ENCODE assay signal across 8 cellular contexts in the genomic region with DNA sequence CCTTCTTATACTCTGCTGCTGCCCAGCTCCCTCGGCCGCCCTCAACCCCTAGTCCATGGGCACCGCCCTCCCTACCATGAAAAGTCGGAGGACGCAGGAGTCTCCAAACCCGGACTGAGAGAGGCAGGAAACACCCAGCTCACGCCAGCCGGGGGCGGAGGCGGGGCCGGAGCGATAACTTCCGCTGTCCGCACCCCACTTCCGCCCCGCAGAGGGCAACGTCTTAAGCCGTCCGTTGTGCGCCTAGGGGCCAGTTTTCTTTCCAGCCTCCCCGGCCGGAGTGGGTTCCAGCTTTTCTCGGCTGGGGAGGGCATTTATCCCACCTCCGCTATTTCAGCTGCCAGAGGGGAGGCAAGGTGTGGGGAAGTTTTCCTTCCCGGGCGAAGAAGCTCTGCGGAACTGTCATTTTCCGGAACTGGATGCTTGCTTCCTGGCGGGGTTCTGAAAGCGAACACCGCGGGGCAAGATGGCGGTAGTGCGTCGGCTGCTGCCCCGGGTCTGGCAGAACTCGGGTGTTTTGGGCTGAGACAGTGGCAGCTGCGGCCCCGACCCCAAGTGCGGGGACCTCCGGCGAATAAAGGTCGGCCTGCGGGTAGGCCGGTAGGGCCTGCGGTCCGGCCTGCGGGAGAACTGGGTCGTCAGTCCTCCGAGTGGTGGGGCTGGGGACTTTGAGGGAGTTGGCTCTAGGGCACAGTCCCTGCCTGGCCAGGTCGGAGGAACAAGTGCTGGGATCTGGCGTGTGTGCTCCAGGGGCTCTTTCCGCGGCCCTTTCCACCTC. TPM values are rescaled to one million over a fixed set of nuclear protein-coding genes. Genes with fewer than 3 reads are reported as not detected.
DNase-seq lines count a peak whose midpoint lies in the region; ATAC-seq and TF ChIP-seq lines count a peak whose summit lies in the region.

A gene with protein sequence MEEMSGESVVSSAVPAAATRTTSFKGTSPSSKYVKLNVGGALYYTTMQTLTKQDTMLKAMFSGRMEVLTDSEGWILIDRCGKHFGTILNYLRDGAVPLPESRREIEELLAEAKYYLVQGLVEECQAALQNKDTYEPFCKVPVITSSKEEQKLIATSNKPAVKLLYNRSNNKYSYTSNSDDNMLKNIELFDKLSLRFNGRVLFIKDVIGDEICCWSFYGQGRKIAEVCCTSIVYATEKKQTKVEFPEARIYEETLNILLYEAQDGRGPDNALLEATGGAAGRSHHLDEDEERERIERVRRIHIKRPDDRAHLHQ (minus strand): TSS at position 116 of the 778 bp plus-strand sequence. CDS start 38 bp downstream, at position 78.
A gene with protein sequence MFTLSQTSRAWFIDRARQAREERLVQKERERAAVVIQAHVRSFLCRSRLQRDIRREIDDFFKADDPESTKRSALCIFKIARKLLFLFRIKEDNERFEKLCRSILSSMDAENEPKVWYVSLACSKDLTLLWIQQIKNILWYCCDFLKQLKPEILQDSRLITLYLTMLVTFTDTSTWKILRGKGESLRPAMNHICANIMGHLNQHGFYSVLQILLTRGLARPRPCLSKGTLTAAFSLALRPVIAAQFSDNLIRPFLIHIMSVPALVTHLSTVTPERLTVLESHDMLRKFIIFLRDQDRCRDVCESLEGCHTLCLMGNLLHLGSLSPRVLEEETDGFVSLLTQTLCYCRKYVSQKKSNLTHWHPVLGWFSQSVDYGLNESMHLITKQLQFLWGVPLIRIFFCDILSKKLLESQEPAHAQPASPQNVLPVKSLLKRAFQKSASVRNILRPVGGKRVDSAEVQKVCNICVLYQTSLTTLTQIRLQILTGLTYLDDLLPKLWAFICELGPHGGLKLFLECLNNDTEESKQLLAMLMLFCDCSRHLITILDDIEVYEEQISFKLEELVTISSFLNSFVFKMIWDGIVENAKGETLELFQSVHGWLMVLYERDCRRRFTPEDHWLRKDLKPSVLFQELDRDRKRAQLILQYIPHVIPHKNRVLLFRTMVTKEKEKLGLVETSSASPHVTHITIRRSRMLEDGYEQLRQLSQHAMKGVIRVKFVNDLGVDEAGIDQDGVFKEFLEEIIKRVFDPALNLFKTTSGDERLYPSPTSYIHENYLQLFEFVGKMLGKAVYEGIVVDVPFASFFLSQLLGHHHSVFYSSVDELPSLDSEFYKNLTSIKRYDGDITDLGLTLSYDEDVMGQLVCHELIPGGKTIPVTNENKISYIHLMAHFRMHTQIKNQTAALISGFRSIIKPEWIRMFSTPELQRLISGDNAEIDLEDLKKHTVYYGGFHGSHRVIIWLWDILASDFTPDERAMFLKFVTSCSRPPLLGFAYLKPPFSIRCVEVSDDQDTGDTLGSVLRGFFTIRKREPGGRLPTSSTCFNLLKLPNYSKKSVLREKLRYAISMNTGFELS (plus strand): TSS at position 450 of the 778 bp plus-strand sequence. CDS start 5,918 bp downstream, outside the sequence.

- H3K27me3 ChIP-seq in adipocyte (replicated peaks; ENCODE audit: control insufficient read depth, insufficient read depth, low read length) = no peaks in the 10 kb centered on the region
- no peaks in the 10 kb centered on the region for H3K27me3 ChIP-seq in transverse colon

- TF ChIP-seq EP300 in transverse colon (IDR thresholded peaks at IDR 0.05; ENCODE audit: low read depth) = peak; percentile 47

- H3K36me3 ChIP-seq in adipocyte (ENCODE audit: control insufficient read depth, insufficient read depth, low read length, severe bottlenecking) (peaks cover 8% of the 10 kb centered on the region), transverse colon (no peaks in the 10 kb centered on the region)

- no peaks in the 10 kb centered on the region for H3K36me3 Mint-ChIP-seq in T-cell

- CTCF ChIA-PET in T-cell (lab: Charles Lee) = interaction anchor here (0.6 to 1.8 kb wide), 6 partner anchors 9 to 1086 kb away, joined by 3 to 5 read pairs (median 4); no protein-coding TSS in a partner anchor

- H3K9ac ChIP-seq in adipocyte (ENCODE audit: low read length) = peak within 1 kb of the TSS; percentile 99

- WGBS in transverse colon (ENCODE audit: low coverage in 1 of 2), 2 donors = 0% methylated on average over 43 of the region's 54 CpGs; no CpG with 5 or more reads in 1 of the 2 donors

- H3K4me3 ChIP-seq in adipocyte (ENCODE audit: low read length) = peak within 1 kb of the TSS; percentile 95
- peak within 1 kb of the TSS; percentile 60 to 88 (median 77) for H3K4me3 ChIP-seq in transverse colon

- peak within 1 kb of the TSS; percentile 96 to 99 (median 98) for H3K4me3 Mint-ChIP-seq in T-cell

- peak; percentile 91 for DNase-seq in GM13977 (ENCODE audit: low spot score)
- DNase-seq in NCI-H146 treated with DMSO at 0.1 percent for 48 hours (lab: John Stamatoyannopoulos, UW; ENCODE audit: unreplicated experiment) = peak; percentile 80
- peak; percentile 63 to 87 (median 81) for DNase-seq in T-cell
- DNase-seq in adipocyte (ENCODE audit: low read depth) = peak; percentile 96
- DNase-seq in cardiac septum (ENCODE audit: low spot score) = peak; percentile 95
- DNase-seq in posterior cingulate gyrus = peak; percentile 76 to 98 (median 86)
- DNase-seq in transverse colon = peak; percentile 92

- no peaks in the 10 kb centered on the region for H3K9me3 ChIP-seq in adipocyte (ENCODE audit: control insufficient read depth, low read length)
- no peaks in the 10 kb centered on the region for H3K9me3 ChIP-seq in transverse colon

- H3K27me3 Mint-ChIP-seq in T-cell = no peaks in the 10 kb centered on the region

- H3K27ac ChIP-seq in transverse colon = peak within 1 kb of the TSS; percentile 88 to 96 (median 95)

- H3K27ac Mint-ChIP-seq in T-cell = peak within 1 kb of the TSS; percentile 98 to 99

- POLR2A ChIA-PET in T-cell (lab: Charles Lee) = interaction anchor here in 1 of 2 donors (0.6 to 1.0 kb wide), 2 partner anchors 13 to 628 kb away, joined by 3 to 7 read pairs; no protein-coding TSS in a partner anchor

- intact Hi-C loops in cardiac septum (cut with DNase I) = loop anchor here (5.0 kb wide), 1 partner anchor 45 kb away; no protein-coding TSS in a partner anchor
- intact Hi-C loops in posterior cingulate gyrus (cut with DNase I) = loop anchor here (5.0 kb wide), 1 partner anchor 50 kb away; no protein-coding TSS in a partner anchor
- intact Hi-C loops in transverse colon (cut with DNase I; ENCODE audit: low total_unique reads) = loop anchor here (5.0 kb wide), 1 partner anchor 50 kb away; no protein-coding TSS in a partner anchor

- TF ChIP-seq POLR2A in transverse colon (IDR thresholded peaks at IDR 0.05) = peak; percentile 81

- in situ Hi-C loops in GM13977 (cut with MboI; ENCODE audit: low pct_unique_long_range_greater_than_20kb, low sequenced_read_pairs, unreplicated experiment) (no loop called here), transverse colon (cut with MboI; ENCODE audit: low pct_ligation_motif_present in 1 of 4, low pct_unique_long_range_greater_than_20kb in 1 of 4, low sequenced_read_pairs in 3 of 4) (no loop called here)

- TF ChIP-seq CTCF in GM13977 (IDR thresholded peaks at IDR 0.05; ENCODE audit: extremely low read depth, insufficient read depth, missing control alignments) (no peak), transverse colon (IDR thresholded peaks at IDR 0.05) (peak in 4 of 5 experiments; percentile 9 to 64 (median 31))

- ATAC-seq in HG02884 (IDR thresholded peaks at IDR 0.05; ENCODE audit: unreplicated experiment) (peak; percentile 90), T-cell (replicated peaks in 1 of 4) (peak; percentile 96 to 97 (median 96))

- no peaks in the 10 kb centered on the region for H3K9me3 Mint-ChIP-seq in T-cell

- H3K4me1 Mint-ChIP-seq in T-cell = peaks cover 50 to 54% (median 53%) of the 10 kb centered on the region in 3 donors

- H3K4me1 ChIP-seq in adipocyte (ENCODE audit: control insufficient read depth, insufficient read depth, low read length) (peaks cover 37% of the 10 kb centered on the region), transverse colon (peaks cover 10 to 39% (median 30%) of the 10 kb centered on the region in 4 donors)

RNA-seq across cellular contexts. Expression of the first gene that starts in this region (rescaled TPM):
- 10 to 100 TPM; 28.1 to 30.8 (median 28.6) TPM for total RNA-seq in T-cell
- 42.3 TPM for total RNA-seq in cardiac septum
- 100 to 1,000 TPM in 1 of 4 donors, 10 to 100 TPM in 3; 67.2 to 126 (median 79.5) TPM for total RNA-seq in transverse colon

RNA-seq across cellular contexts. Expression of the second gene that starts in this region (rescaled TPM):
- total RNA-seq in T-cell = 10 to 100 TPM; 34.4 to 49.9 (median 43.5) TPM
- 47.1 TPM for total RNA-seq in cardiac septum
- 10 to 100 TPM; 34.4 to 73.0 (median 71.6) TPM for total RNA-seq in transverse colon

Comparison
In these comparisons a context has a peak if more than half of its experiments do, and no peak if none do; other contexts are left out.
1. Peak in every context shown above with its lines: DNase-seq, ATAC-seq, H3K4me3 ChIP-seq and H3K27ac ChIP-seq.